1 cellular context compared by ENCODE assay signal in genomic region chr21:33121715-33122475, GRCh38.
TF ChIP-seq lines count a peak whose summit lies in the region.

No MANE protein-coding gene starts in this region.

TF ChIP-seq in K562, 482 proteins besides CTCF, POLR2A, EP300 and RAD21 (continued from another document):
- TF ChIP-seq CTCFL (IDR thresholded peaks at IDR 0.05; ENCODE audit: borderline replicate concordance, insufficient read depth, low read depth, low read length, poor library complexity, severe bottlenecking) (no peak), XRCC3 (IDR thresholded peaks at IDR 0.05) (no peak), ZNF668 (CRISPR knock-in tag; IDR thresholded peaks at IDR 0.05) (no peak), ZNF232 (CRISPR knock-in tag; IDR thresholded peaks at IDR 0.05) (no peak), COPS2 (conservative IDR thresholded peaks at IDR 0.05) (no peak), HNRNPL (IDR thresholded peaks at IDR 0.05; ENCODE audit: low read depth, low read length) (no peak), NFYB (IDR thresholded peaks at IDR 0.05; ENCODE audit: extremely low read depth, insufficient read length) (peak; percentile 93), PML (IDR thresholded peaks at IDR 0.05; ENCODE audit: low read length) (no peak), MBD2 (IDR thresholded peaks at IDR 0.05; ENCODE audit: borderline replicate concordance, low read depth) (peak; percentile 93), SRSF1 (IDR thresholded peaks at IDR 0.05; ENCODE audit: low read depth, low read length) (no peak), GTF2E2 (tag; IDR thresholded peaks at IDR 0.05) (no peak), ZNF785 (CRISPR knock-in tag; IDR thresholded peaks at IDR 0.05) (no peak), BACH1 (tag; IDR thresholded peaks at IDR 0.05) (no peak), DIDO1 (tag; IDR thresholded peaks at IDR 0.05; ENCODE audit: low read depth) (peak; percentile 59; the same call in 1 of the 2 replicates), ZNF277 (CRISPR knock-in tag; IDR thresholded peaks at IDR 0.05; ENCODE audit: borderline replicate concordance) (no peak), DMBX1 (CRISPR knock-in tag; IDR thresholded peaks at IDR 0.05; ENCODE audit: borderline replicate concordance) (no peak), HDGF (IDR thresholded peaks at IDR 0.05) (no peak), MYC (IDR thresholded peaks at IDR 0.05; ENCODE audit: low read depth, low read length) (no peak), MYC (CRISPR knock-in tag; IDR thresholded peaks at IDR 0.05; ENCODE audit: borderline replicate concordance, low read depth) (no peak), ZNF316 (IDR thresholded peaks at IDR 0.05) (no peak), KLF1 (tag; IDR thresholded peaks at IDR 0.05) (no peak), PURB (CRISPR knock-in tag; IDR thresholded peaks at IDR 0.05; ENCODE audit: low read depth) (no peak), ZNF436 (CRISPR knock-in tag; IDR thresholded peaks at IDR 0.05) (no peak), ZNF395 (CRISPR knock-in tag; IDR thresholded peaks at IDR 0.05) (no peak), FOS (IDR thresholded peaks at IDR 0.05; ENCODE audit: extremely low read depth, insufficient read length) (peak; percentile 96), L3MBTL2 (IDR thresholded peaks at IDR 0.05) (peak; percentile 53), ELF2 (CRISPR knock-in tag; IDR thresholded peaks at IDR 0.05) (no peak), GABPA (tag; conservative IDR thresholded peaks at IDR 0.05; ENCODE audit: low read depth) (no peak), KLF16 (IDR thresholded peaks at IDR 0.05) (0 out of 2 replicates have a peak, but pooled peaks have one; percentile 26), DACH1 (IDR thresholded peaks at IDR 0.05; ENCODE audit: partially characterized antibody) (no peak), CXXC5 (CRISPR knock-in tag; IDR thresholded peaks at IDR 0.05) (no peak), ZNF57 (CRISPR knock-in tag; IDR thresholded peaks at IDR 0.05) (no peak), HEY1 (CRISPR knock-in tag; IDR thresholded peaks at IDR 0.05; ENCODE audit: borderline replicate concordance) (no peak), NR3C1 (CRISPR knock-in tag; IDR thresholded peaks at IDR 0.05) (no peak), LCOR (CRISPR knock-in tag; IDR thresholded peaks at IDR 0.05) (no peak), ZBTB2 (IDR thresholded peaks at IDR 0.05) (no peak), PRMT5 (CRISPR knock-in tag; IDR thresholded peaks at IDR 0.05) (no peak), ZNF239 (CRISPR knock-in tag; IDR thresholded peaks at IDR 0.05) (no peak), NFE2 (IDR thresholded peaks at IDR 0.05; ENCODE audit: low read depth) (no peak), SP2 (IDR thresholded peaks at IDR 0.05; ENCODE audit: extremely low read depth, low read depth, low read length, poor library complexity, severe bottlenecking) (peak; percentile 52), ZNF586 (CRISPR knock-in tag; conservative IDR thresholded peaks at IDR 0.05) (no peak), NFIC (IDR thresholded peaks at IDR 0.05) (peak; percentile 36; the same call in 1 of the 2 replicates), ESRRA (IDR thresholded peaks at IDR 0.05; ENCODE audit: borderline replicate concordance, low read depth) (no peak), KAT7 (CRISPR knock-in tag; IDR thresholded peaks at IDR 0.05; ENCODE audit: borderline replicate concordance) (no peak), ASH1L (IDR thresholded peaks at IDR 0.05; ENCODE audit: borderline replicate concordance, low read depth, partially characterized antibody) (peak; percentile 85), SLC30A9 (CRISPR knock-in tag; IDR thresholded peaks at IDR 0.05) (no peak), ARNT (IDR thresholded peaks at IDR 0.05) (no peak), FOXA1 (IDR thresholded peaks at IDR 0.05; ENCODE audit: borderline replicate concordance) (no peak), ZNF121 (CRISPR knock-in tag; conservative IDR thresholded peaks at IDR 0.05) (no peak)
- TF ChIP-seq, protein P1, sequence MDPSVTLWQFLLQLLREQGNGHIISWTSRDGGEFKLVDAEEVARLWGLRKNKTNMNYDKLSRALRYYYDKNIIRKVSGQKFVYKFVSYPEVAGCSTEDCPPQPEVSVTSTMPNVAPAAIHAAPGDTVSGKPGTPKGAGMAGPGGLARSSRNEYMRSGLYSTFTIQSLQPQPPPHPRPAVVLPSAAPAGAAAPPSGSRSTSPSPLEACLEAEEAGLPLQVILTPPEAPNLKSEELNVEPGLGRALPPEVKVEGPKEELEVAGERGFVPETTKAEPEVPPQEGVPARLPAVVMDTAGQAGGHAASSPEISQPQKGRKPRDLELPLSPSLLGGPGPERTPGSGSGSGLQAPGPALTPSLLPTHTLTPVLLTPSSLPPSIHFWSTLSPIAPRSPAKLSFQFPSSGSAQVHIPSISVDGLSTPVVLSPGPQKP (CRISPR knock-in tag; IDR thresholded peaks at IDR 0.05): no peak
- TF ChIP-seq, protein P2, sequence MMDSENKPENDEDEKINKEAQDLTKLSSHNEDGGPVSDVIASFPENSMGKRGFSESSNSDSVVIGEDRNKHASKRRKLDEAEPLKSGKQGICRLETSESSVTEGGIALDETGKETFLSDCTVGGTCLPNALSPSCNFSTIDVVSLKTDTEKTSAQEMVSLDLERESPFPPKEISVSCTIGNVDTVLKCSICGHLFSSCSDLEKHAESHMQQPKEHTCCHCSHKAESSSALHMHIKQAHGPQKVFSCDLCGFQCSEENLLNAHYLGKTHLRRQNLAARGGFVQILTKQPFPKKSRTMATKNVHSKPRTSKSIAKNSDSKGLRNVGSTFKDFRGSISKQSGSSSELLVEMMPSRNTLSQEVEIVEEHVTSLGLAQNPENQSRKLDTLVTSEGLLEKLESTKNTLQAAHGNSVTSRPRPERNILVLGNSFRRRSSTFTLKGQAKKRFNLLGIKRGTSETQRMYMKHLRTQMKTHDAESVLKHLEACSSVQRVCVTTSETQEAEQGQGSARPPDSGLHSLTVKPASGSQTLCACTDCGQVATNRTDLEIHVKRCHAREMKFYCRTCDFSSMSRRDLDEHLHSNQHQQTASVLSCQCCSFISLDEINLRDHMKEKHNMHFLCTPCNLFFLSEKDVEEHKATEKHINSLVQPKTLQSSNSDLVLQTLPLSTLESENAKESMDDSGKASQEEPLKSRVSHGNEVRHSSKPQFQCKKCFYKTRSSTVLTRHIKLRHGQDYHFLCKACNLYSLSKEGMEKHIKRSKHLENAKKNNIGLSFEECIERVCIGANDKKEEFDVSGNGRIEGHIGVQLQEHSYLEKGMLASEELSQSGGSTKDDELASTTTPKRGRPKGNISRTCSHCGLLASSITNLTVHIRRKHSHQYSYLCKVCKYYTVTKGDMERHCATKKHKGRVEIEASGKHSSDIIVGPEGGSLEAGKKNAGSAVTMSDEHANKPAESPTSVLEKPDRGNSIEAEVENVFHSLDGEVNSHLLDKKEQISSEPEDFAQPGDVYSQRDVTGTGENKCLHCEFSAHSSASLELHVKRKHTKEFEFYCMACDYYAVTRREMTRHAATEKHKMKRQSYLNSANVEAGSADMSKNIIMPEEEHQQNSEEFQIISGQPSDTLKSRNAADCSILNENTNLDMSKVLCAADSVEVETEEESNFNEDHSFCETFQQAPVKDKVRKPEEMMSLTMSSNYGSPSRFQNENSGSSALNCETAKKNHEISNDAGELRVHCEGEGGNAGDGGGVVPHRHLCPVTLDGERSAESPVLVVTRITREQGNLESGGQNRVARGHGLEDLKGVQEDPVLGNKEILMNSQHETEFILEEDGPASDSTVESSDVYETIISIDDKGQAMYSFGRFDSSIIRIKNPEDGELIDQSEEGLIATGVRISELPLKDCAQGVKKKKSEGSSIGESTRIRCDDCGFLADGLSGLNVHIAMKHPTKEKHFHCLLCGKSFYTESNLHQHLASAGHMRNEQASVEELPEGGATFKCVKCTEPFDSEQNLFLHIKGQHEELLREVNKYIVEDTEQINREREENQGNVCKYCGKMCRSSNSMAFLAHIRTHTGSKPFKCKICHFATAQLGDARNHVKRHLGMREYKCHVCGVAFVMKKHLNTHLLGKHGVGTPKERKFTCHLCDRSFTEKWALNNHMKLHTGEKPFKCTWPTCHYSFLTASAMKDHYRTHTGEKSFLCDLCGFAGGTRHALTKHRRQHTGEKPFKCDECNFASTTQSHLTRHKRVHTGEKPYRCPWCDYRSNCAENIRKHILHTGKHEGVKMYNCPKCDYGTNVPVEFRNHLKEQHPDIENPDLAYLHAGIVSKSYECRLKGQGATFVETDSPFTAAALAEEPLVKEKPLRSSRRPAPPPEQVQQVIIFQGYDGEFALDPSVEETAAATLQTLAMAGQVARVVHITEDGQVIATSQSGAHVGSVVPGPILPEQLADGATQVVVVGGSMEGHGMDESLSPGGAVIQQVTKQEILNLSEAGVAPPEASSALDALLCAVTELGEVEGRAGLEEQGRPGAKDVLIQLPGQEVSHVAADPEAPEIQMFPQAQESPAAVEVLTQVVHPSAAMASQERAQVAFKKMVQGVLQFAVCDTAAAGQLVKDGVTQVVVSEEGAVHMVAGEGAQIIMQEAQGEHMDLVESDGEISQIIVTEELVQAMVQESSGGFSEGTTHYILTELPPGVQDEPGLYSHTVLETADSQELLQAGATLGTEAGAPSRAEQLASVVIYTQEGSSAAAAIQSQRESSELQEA (IDR thresholded peaks at IDR 0.05; ENCODE audit: low read depth): peak; percentile 92
